In the genomic region with DNA sequence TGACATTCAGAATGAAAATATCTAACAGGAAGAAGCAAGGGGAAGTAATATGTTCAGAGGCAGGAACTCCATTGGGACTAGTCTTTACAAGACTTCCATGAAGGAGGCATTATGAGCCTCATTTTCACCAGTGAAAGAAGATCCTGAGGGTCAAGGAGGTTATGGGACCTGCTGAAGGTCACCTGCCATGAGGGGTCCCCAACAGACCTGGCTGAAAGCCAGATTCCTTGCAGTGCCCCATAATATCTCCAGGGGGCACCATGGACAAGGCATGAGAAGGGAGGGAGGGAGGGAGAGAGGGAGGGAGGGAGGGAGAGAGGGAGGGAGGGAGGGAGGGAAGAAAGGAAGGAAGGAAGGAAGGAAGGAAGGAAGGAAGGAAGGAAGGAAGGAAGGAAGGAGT, we compare ENCODE assay signal across 13 cellular contexts. TPM values are rescaled to one million over a fixed set of nuclear protein-coding genes. Genes with fewer than 3 reads are reported as not detected.
A peak's percentile ranks its signal among the peaks of the same experiment; 100 is the strongest.
DNase-seq lines count a peak whose midpoint lies in the region; ATAC-seq, FAIRE-seq and TF ChIP-seq lines count a peak whose summit lies in the region.
"Had no signal": no experiment of that assay in that cellular context is flagged by ENCODE, and none has a peak within 500 bp of the region (broad histone marks: within the 10 kb centered on the region; RNA-seq: fewer than 3 reads in every experiment).

No MANE protein-coding gene starts in this region.

- no TSS peak for BruUV-seq in HepG2 (replicated peaks; lab: Mats Ljungman, UMichigan)

- CTCF ChIA-PET in HepG2 (lab: Yijun Ruan, JAX; ENCODE audit: low intra/inter-chr PET ratio, low total read pairs) = no interaction called here

- H4K20me1 ChIP-seq in HepG2 (ENCODE audit: insufficient read depth, low read length) = no peaks in the 10 kb centered on the region

- ATAC-seq in HepG2 = peak; percentile 50; the same call in 2 of the 3 replicates
- no peak for ATAC-seq in right lobe of liver
- no peak for ATAC-seq in HG03159 (IDR thresholded peaks at IDR 0.05; ENCODE audit: unreplicated experiment)
- no peak for ATAC-seq in GM21423 (IDR thresholded peaks at IDR 0.05; ENCODE audit: unreplicated experiment)
- ATAC-seq: pancreas had no signal

- H3K27ac ChIP-seq in HepG2 (ENCODE audit: extremely low read length, insufficient read depth, low read length) (no peak overlapping the region), right lobe of liver (no peak overlapping the region), ovary (no peak overlapping the region)
- H3K27ac ChIP-seq: cardiac muscle cell, pancreas had no signal

- no peaks in the 10 kb centered on the region for H3K36me3 ChIP-seq in HepG2 (replicated peaks in 1 of 2; ENCODE audit: control insufficient read depth in 1 of 2, insufficient read depth in 2 of 2, low read length in 2 of 2)
- peaks cover 0 to 24% (median 0%) of the 10 kb centered on the region in 4 donors for H3K36me3 ChIP-seq in right lobe of liver
- no peaks in the 10 kb centered on the region for H3K36me3 ChIP-seq in ovary
- H3K36me3 ChIP-seq: cardiac muscle cell, pancreas had no signal

- H3K27me3 ChIP-seq in HepG2 (ENCODE audit: control insufficient read depth in 1 of 2, insufficient read depth in 2 of 2, low read length in 2 of 2) = peaks cover 0 to 11% of the 10 kb centered on the region in 2 experiments; a peak in 1 of 5 replicates
- no peaks in the 10 kb centered on the region for H3K27me3 ChIP-seq in right lobe of liver
- no peaks in the 10 kb centered on the region for H3K27me3 ChIP-seq in ovary
- H3K27me3 ChIP-seq: cardiac muscle cell, pancreas had no signal

- TF ChIP-seq POLR2A in HepG2 (IDR thresholded peaks at IDR 0.05; ENCODE audit: insufficient read depth in 1 of 2, low read depth in 2 of 2, low read length in 2 of 2) = no peak
- TF ChIP-seq POLR2A in right lobe of liver (IDR thresholded peaks at IDR 0.05) = no peak
- TF ChIP-seq POLR2A in ovary (IDR thresholded peaks at IDR 0.05) = no peak

- no peak overlapping the region for H2AFZ ChIP-seq in HepG2 (ENCODE audit: low read length)

- no peak for TF ChIP-seq RAD21 in HepG2 (CRISPR knock-in tag; IDR thresholded peaks at IDR 0.05)

- no peak overlapping the region for H3K9ac ChIP-seq in HepG2 (ENCODE audit: insufficient read depth, low read depth, low read length)

- intact Hi-C loops in HepG2 (cut with micrococcal nuclease; ENCODE audit: unreplicated experiment) = no loop called here
- intact Hi-C loops in right lobe of liver (cut with DNase I) = no loop called here
- intact Hi-C loops in ovary (cut with DNase I) = no loop called here

- H3K4me3 ChIP-seq in HepG2 (replicated peaks in 1 of 3; ENCODE audit: insufficient read depth in 1 of 3, low read depth in 2 of 3, low read length in 3 of 3) (no peak overlapping the region), right lobe of liver (no peak overlapping the region), epithelial cell of proximal tubule (ENCODE audit: low read depth, low read length) (no peak overlapping the region), ovary (no peak overlapping the region)
- H3K4me3 ChIP-seq: cardiac muscle cell, pancreas had no signal

- H3K9me3 ChIP-seq in HepG2 (ENCODE audit: low read length) = no peaks in the 10 kb centered on the region
- H3K9me3 ChIP-seq in right lobe of liver = no peaks in the 10 kb centered on the region
- no peaks in the 10 kb centered on the region for H3K9me3 ChIP-seq in ovary
- H3K9me3 ChIP-seq: pancreas had no signal

- no peaks in the 10 kb centered on the region for H3K79me2 ChIP-seq in HepG2 (ENCODE audit: insufficient read depth, low read length)

- H3K4me2 ChIP-seq in HepG2 (ENCODE audit: low read depth, low read length) = no peak overlapping the region

- no peak for FAIRE-seq in HepG2 (lab: Jason Lieb, UNC)
- FAIRE-seq: pancreas, urothelium cell line had no signal

- in situ Hi-C loops in HepG2 (cut with HindIII; ENCODE audit: extremely low pct_ligation_motif_present, low pct_unique_long_range_greater_than_20kb) = no loop called here

- POLR2A ChIA-PET in HepG2 (lab: Yijun Ruan, JAX) = no interaction called here

- TF ChIP-seq EP300 in HepG2 (IDR thresholded peaks at IDR 0.05; ENCODE audit: low read depth in 2 of 2, low read length in 2 of 2) = no peak
- no peak for TF ChIP-seq EP300 in HepG2 (CRISPR knock-in tag; IDR thresholded peaks at IDR 0.05; ENCODE audit: borderline replicate concordance)
- TF ChIP-seq EP300 in ovary (IDR thresholded peaks at IDR 0.05) = no peak

- TF ChIP-seq CTCF in HepG2 (CRISPR knock-in tag; IDR thresholded peaks at IDR 0.05) (peak; percentile 29; the same call in 1 of the 2 replicates), right lobe of liver (IDR thresholded peaks at IDR 0.05) (peak in 2 of 4 donors; percentile 8 to 21), epithelial cell of proximal tubule (conservative IDR thresholded peaks at IDR 0.05; ENCODE audit: low read depth, low read length) (peak; percentile 42), ovary (IDR thresholded peaks at IDR 0.05) (no peak)

- peak; percentile 11 for DNase-seq in HepG2 (ENCODE audit: low spot score)
- no peak for DNase-seq in right lobe of liver
- DNase-seq in OCI-M1 (lab: John Stamatoyannopoulos, UW) = peak; percentile 32
- DNase-seq in epithelial cell of proximal tubule (ENCODE audit: low read depth) = no peak
- DNase-seq in ovary = no peak
- DNase-seq in NCI-H1092 (lab: John Stamatoyannopoulos, UW) = no peak
- DNase-seq: activated CD4-positive, alpha-beta T cell treated with anti-CD3 and anti-CD28 coated beads, Interleukin-2, amount 50 U/mL, for 48 hours; activated effector memory CD4-positive, alpha-beta T cell treated with Interleukin-2 at 50 U/mL for 16 hours; pancreas had no signal

- H3K4me1 ChIP-seq in HepG2 (ENCODE audit: insufficient read depth, low read length) (no peaks in the 10 kb centered on the region), right lobe of liver (no peaks in the 10 kb centered on the region), ovary (ENCODE audit: insufficient read depth) (no peaks in the 10 kb centered on the region)
- H3K4me1 ChIP-seq: pancreas had no signal

TF ChIP-seq in HepG2, 621 proteins besides CTCF, POLR2A, EP300 and RAD21:
- TF ChIP-seq HNRNPK (IDR thresholded peaks at IDR 0.05; ENCODE audit: low read depth, low read length, poor library complexity, severe bottlenecking) (peak; percentile 55), PAX8 (CRISPR knock-in tag; IDR thresholded peaks at IDR 0.05; ENCODE audit: borderline replicate concordance) (no peak), ZNF746 (CRISPR knock-in tag; IDR thresholded peaks at IDR 0.05) (peak; percentile 33; the same call in 1 of the 2 replicates), PCBP2 (optimal IDR thresholded peaks at IDR 0.05; ENCODE audit: low read depth, low read length, poor library complexity, severe bottlenecking) (peak; percentile 9)

RNA-seq across cellular contexts. Expression of a gene that starts 27.9 kb away (rescaled TPM):
- total RNA-seq in HepG2 (2016; rRNA removed; fragmentation: Illumina TruSeq; extraction: Trizol) (not detected in 2 replicates), right lobe of liver (10 to 100 TPM; 26.7 to 62.0 (median 37.8) TPM), epithelial cell of proximal tubule (1.0 and 2.2 TPM in 2 replicates), ovary (under 1 TPM in 2 of 7 donors, not detected in 5; 0.12 to 0.13 TPM)
- not detected in 2 replicates for total RNA-seq in HepG2 (2016; cell fraction: cytosol; rRNA removed; fragmentation: Illumina TruSeq; extraction: Trizol; ENCODE audit: low read depth)
- not detected in 2 replicates for total RNA-seq in HepG2 (2016; cell fraction: insoluble cytoplasmic fraction; rRNA removed; fragmentation: Illumina TruSeq; extraction: Trizol)
- total RNA-seq in HepG2 (2016; cell fraction: membrane; rRNA removed; fragmentation: Illumina TruSeq; extraction: Trizol) = not detected in 2 replicates
- total RNA-seq in HepG2 (2016; cell fraction: nucleus; rRNA removed; fragmentation: Illumina TruSeq; extraction: Trizol) = not detected in 2 replicates
- polyA plus RNA-seq in HepG2 (2011; rRNA removed) (not detected in 2 replicates), ovary (not detected)
- not detected in 2 replicates for polyA plus RNA-seq in HepG2 (2011; cell fraction: cytosol; rRNA removed)
- polyA plus RNA-seq in HepG2 (2011; cell fraction: nucleus; rRNA removed) = not detected in 2 replicates
- polyA plus RNA-seq in HepG2 (2012) = not detected in 2 replicates
- not detected in 2 replicates for polyA plus RNA-seq in HepG2 (2016; cell fraction: cytosol; fragmentation: Illumina TruSeq; extraction: Trizol; ENCODE audit: low read depth)
- not detected in 2 replicates for polyA plus RNA-seq in HepG2 (2016; cell fraction: insoluble cytoplasmic fraction; fragmentation: Illumina TruSeq; extraction: Trizol; ENCODE audit: low read depth)
- not detected in 2 replicates for polyA plus RNA-seq in HepG2 (2016; cell fraction: membrane; fragmentation: Illumina TruSeq; extraction: Trizol; ENCODE audit: low read depth)
- not detected in 2 replicates for polyA plus RNA-seq in HepG2 (2016; cell fraction: nucleus; fragmentation: Illumina TruSeq; extraction: Trizol; ENCODE audit: insufficient read depth, low read depth)
- 0.19 TPM in 1 of 2 replicates, not detected in the other for polyA minus RNA-seq in HepG2 (2011; rRNA and poly(A)+ RNA removed; ENCODE audit: low replicate concordance)
- not detected in 2 replicates for polyA minus RNA-seq in HepG2 (2011; cell fraction: cytosol; rRNA and poly(A)+ RNA removed)
- not detected in 2 replicates for polyA minus RNA-seq in HepG2 (2011; cell fraction: nucleus; rRNA and poly(A)+ RNA removed)

Comparison
In these comparisons a context has a peak if more than half of its experiments do, and no peak if none do; other contexts are left out.
1. DNase-seq: peak in HepG2 (single experiment) and OCI-M1 (single experiment); none in right lobe of liver (0 of 3), epithelial cell of proximal tubule (single experiment), ovary (0 of 5) and NCI-H1092 (single experiment).
2. CTCF ChIP-seq: peak in HepG2 (single experiment) and epithelial cell of proximal tubule (single experiment); none in ovary (0 of 3).